ENCODE assay signal across 25 cellular contexts in genomic region chr1:11989669-11990068, GRCh38. TPM values are rescaled to one million over a fixed set of nuclear protein-coding genes. Genes with fewer than 3 reads are reported as not detected.
DNase-seq lines count a peak whose midpoint lies in the region; ATAC-seq, FAIRE-seq and TF ChIP-seq lines count a peak whose summit lies in the region.
"Had no signal": no experiment of that assay in that cellular context is flagged by ENCODE, and none has a peak within 500 bp of the region (broad histone marks: within the 10 kb centered on the region; RNA-seq: fewer than 3 reads in every experiment).

No MANE protein-coding gene starts in this region.

- H3K27ac ChIP-seq in esophagus squamous epithelium (peak overlapping the region; percentile 13 to 83 (median 66)), right lobe of liver (peak overlapping the region; percentile 84 to 99 (median 94)), pancreas (no peak overlapping the region)
- H3K27ac ChIP-seq: ascending aorta, BLaER1, epithelial cell of prostate, ovary had no signal

- no peaks in the 10 kb centered on the region for H3K27me3 ChIP-seq in esophagus squamous epithelium
- H3K27me3 ChIP-seq in right lobe of liver = no peaks in the 10 kb centered on the region
- H3K27me3 ChIP-seq in pancreas = no peaks in the 10 kb centered on the region
- H3K27me3 ChIP-seq: ascending aorta, BLaER1, ovary had no signal

- H3K27ac Mint-ChIP-seq in stimulated activated effector memory CD8-positive, alpha-beta T cell treated with anti-CD3 and anti-CD28 coated beads, Interleukin-12 subunit alpha, Interleukin-12 subunit beta, amount 100 ng/mL, for 72 hours = peak overlapping the region; percentile 85
- H3K27ac Mint-ChIP-seq: activated naive CD8-positive, alpha-beta T cell had no signal

- peaks cover 17 to 99% (median 52%) of the 10 kb centered on the region in 3 donors for H3K36me3 ChIP-seq in esophagus squamous epithelium
- peaks cover 0 to 44% (median 9%) of the 10 kb centered on the region in 4 donors for H3K36me3 ChIP-seq in right lobe of liver
- H3K36me3 ChIP-seq in pancreas = peaks cover 0 to 28% (median 13%) of the 10 kb centered on the region in 3 donors
- H3K36me3 ChIP-seq: ovary had no signal

- H3K9me3 Mint-ChIP-seq in stimulated activated effector memory CD8-positive, alpha-beta T cell treated with anti-CD3 and anti-CD28 coated beads, Interleukin-12 subunit alpha, Interleukin-12 subunit beta, amount 100 ng/mL, for 72 hours = no peaks in the 10 kb centered on the region
- H3K9me3 Mint-ChIP-seq: activated T-helper 17 cell treated with anti-CD3 and anti-CD28 coated beads, Interleukin-2, amount 50 U/mL, for 72 hours; natural killer cell treated with Interleukin-12 subunit alpha and Interleukin-12 subunit beta and Interleukin-15 and Interleukin-18, amount 100 ng/mL, for 72 hours had no signal

- H3K4me3 ChIP-seq in esophagus squamous epithelium (no peak overlapping the region), right lobe of liver (no peak overlapping the region), pancreas (no peak overlapping the region)
- H3K4me3 ChIP-seq: ascending aorta, BLaER1, ovary had no signal

- peaks cover 92% of the 10 kb centered on the region for H3K36me3 Mint-ChIP-seq in stimulated activated effector memory CD8-positive, alpha-beta T cell treated with anti-CD3 and anti-CD28 coated beads, Interleukin-12 subunit alpha, Interleukin-12 subunit beta, amount 100 ng/mL, for 72 hours

- in situ Hi-C loops in GM13977 (cut with MboI; ENCODE audit: low pct_unique_long_range_greater_than_20kb, low sequenced_read_pairs, unreplicated experiment) = no loop called here

- H3K4me1 ChIP-seq in esophagus squamous epithelium = peaks cover 0 to 37% (median 3%) of the 10 kb centered on the region in 3 donors
- peaks cover 0 to 47% (median 8%) of the 10 kb centered on the region in 4 donors for H3K4me1 ChIP-seq in right lobe of liver
- no peaks in the 10 kb centered on the region for H3K4me1 ChIP-seq in pancreas
- H3K4me1 ChIP-seq: ascending aorta had no signal

- H3K4me3 Mint-ChIP-seq in stimulated activated effector memory CD8-positive, alpha-beta T cell treated with anti-CD3 and anti-CD28 coated beads, Interleukin-12 subunit alpha, Interleukin-12 subunit beta, amount 100 ng/mL, for 72 hours = no peak overlapping the region
- H3K4me3 Mint-ChIP-seq: activated naive CD8-positive, alpha-beta T cell; activated T-helper 17 cell treated with anti-CD3 and anti-CD28 coated beads, Interleukin-2, amount 50 U/mL, for 72 hours; natural killer cell treated with Interleukin-12 subunit alpha and Interleukin-12 subunit beta and Interleukin-15 and Interleukin-18, amount 100 ng/mL, for 72 hours had no signal

- 89 to 90% methylated on average over 7 of the region's 7 CpGs for WGBS in esophagus squamous epithelium, 2 donors
- WGBS in right lobe of liver (ENCODE audit: insufficient coverage, low coverage, low lambda C conversion rate, missing lambda C conversion rate) = 79% methylated on average over 4 of the region's 7 CpGs
- 91% methylated on average over 7 of the region's 7 CpGs for WGBS in pancreas, 2 donors

- TF ChIP-seq POLR2A in esophagus squamous epithelium (IDR thresholded peaks at IDR 0.05) = no peak
- TF ChIP-seq POLR2A in right lobe of liver (IDR thresholded peaks at IDR 0.05) = no peak

- H3K9me3 ChIP-seq in esophagus squamous epithelium (no peaks in the 10 kb centered on the region), right lobe of liver (no peaks in the 10 kb centered on the region), pancreas (no peaks in the 10 kb centered on the region)
- H3K9me3 ChIP-seq: ascending aorta, BLaER1, ovary had no signal

- no peak for ATAC-seq in right lobe of liver
- no peak for ATAC-seq in stimulated activated effector memory CD8-positive, alpha-beta T cell treated with anti-CD3 and anti-CD28 coated beads, Interleukin-12 subunit alpha, Interleukin-12 subunit beta, amount 100 ng/mL, for 72 hours
- ATAC-seq in pancreas = no peak
- no peak for ATAC-seq in HG03439 (IDR thresholded peaks at IDR 0.05; ENCODE audit: unreplicated experiment)
- ATAC-seq in HG02884 (IDR thresholded peaks at IDR 0.05; ENCODE audit: unreplicated experiment) = no peak
- ATAC-seq: activated T-helper 17 cell treated with anti-CD3 and anti-CD28 coated beads, Interleukin-2, amount 50 U/mL, for 72 hours; HCT116; natural killer cell treated with Interleukin-12 subunit alpha and Interleukin-12 subunit beta and Interleukin-15 and Interleukin-18, amount 100 ng/mL, for 72 hours had no signal

- TF ChIP-seq CTCF in GM13977 (IDR thresholded peaks at IDR 0.05; ENCODE audit: extremely low read depth, insufficient read depth, missing control alignments) (no peak), esophagus squamous epithelium (IDR thresholded peaks at IDR 0.05) (no peak), right lobe of liver (IDR thresholded peaks at IDR 0.05) (no peak), pancreas (IDR thresholded peaks at IDR 0.05) (no peak)

- FAIRE-seq in pancreas (lab: Jason Lieb, UNC) = no peak
- FAIRE-seq: GM12892 had no signal

- H3K4me1 Mint-ChIP-seq in stimulated activated effector memory CD8-positive, alpha-beta T cell treated with anti-CD3 and anti-CD28 coated beads, Interleukin-12 subunit alpha, Interleukin-12 subunit beta, amount 100 ng/mL, for 72 hours = peaks cover 38% of the 10 kb centered on the region

- intact Hi-C loops in esophagus squamous epithelium (cut with DNase I) = no loop called here
- intact Hi-C loops in right lobe of liver (cut with DNase I) = no loop called here
- intact Hi-C loops in pancreas (cut with DNase I) = loop anchor here in 1 of 3 donors (10.0 kb wide), 1 partner anchor 155 kb away; no protein-coding TSS in a partner anchor

- peak; percentile 45 for DNase-seq in GM13977 (ENCODE audit: low spot score)
- DNase-seq in esophagus squamous epithelium (lab: John Stamatoyannopoulos, UW) = no peak
- DNase-seq in right lobe of liver = no peak
- DNase-seq in stimulated activated effector memory CD8-positive, alpha-beta T cell treated with anti-CD3 and anti-CD28 coated beads, Interleukin-12 subunit alpha, Interleukin-12 subunit beta, amount 100 ng/mL, for 72 hours (ENCODE audit: low spot score in 2 of 2) = no peak
- DNase-seq in pancreas = no peak
- no peak for DNase-seq in HuH-7 (ENCODE audit: low spot score)
- DNase-seq: ACHN; COR-L47; left cardiac atrium; NCI-H1105 treated with DMSO at 0.1 percent for 48 hours; NCI-H2029; NCI-H69; ovary; stimulated activated CD8-positive, alpha-beta memory T cell treated with anti-CD3 and anti-CD28 coated beads, Interleukin-4, amount 100 ng/mL, for 48 hours; T-helper 9 cell had no signal

RNA-seq across cellular contexts. Expression of gene MFN2, which starts 9.4 kb away (rescaled TPM):
- 10 to 100 TPM; 64.4 to 96.9 (median 78.7) TPM for total RNA-seq in esophagus squamous epithelium
- total RNA-seq in right lobe of liver = 10 to 100 TPM; 46.2 to 64.0 (median 61.7) TPM
- 10 to 100 TPM; 20.4 to 34.4 (median 26.0) TPM for total RNA-seq in pancreas
- polyA plus RNA-seq in pancreas = 10 to 100 TPM; 13.7 to 21.7 TPM

RNA-seq across cellular contexts. Expression of gene MIIP, which starts 29.6 kb away (rescaled TPM):
- 10 to 100 TPM; 13.0 to 24.9 (median 19.8) TPM for total RNA-seq in esophagus squamous epithelium
- 10 to 100 TPM in 5 of 6 experiments, 1 to 10 TPM in 1; 7.6 to 19.7 (median 12.1) TPM for total RNA-seq in right lobe of liver
- total RNA-seq in pancreas = 10 to 100 TPM in 5 of 6 donors, 1 to 10 TPM in 1; 9.3 to 17.8 (median 12.3) TPM
- polyA plus RNA-seq in pancreas = 10 to 100 TPM; 48.4 to 59.1 TPM

RNA-seq across cellular contexts. Expression of gene PLOD1, which starts 55.2 kb away (rescaled TPM):
- total RNA-seq in esophagus squamous epithelium (10 to 100 TPM; 29.8 to 38.1 (median 34.3) TPM), right lobe of liver (100 to 1,000 TPM in 2 of 6 experiments, 10 to 100 TPM in 4; 70.2 to 119 (median 93.8) TPM), pancreas (10 to 100 TPM; 25.3 to 55.2 (median 37.7) TPM)
- 10 to 100 TPM; 20.0 to 30.5 TPM for polyA plus RNA-seq in pancreas

Comparison
In these comparisons a context has a peak if more than half of its experiments do, and no peak if none do; other contexts are left out.
1. H3K27ac ChIP-seq: peak in esophagus squamous epithelium (4 of 4) and right lobe of liver (3 of 3); none in pancreas (0 of 4).